In genomic region chr6:45922728-45923351, GRCh38 we compare ENCODE assay signal across 8 cellular contexts.
DNase-seq lines count a peak whose midpoint lies in the region; ATAC-seq, FAIRE-seq and TF ChIP-seq lines count a peak whose summit lies in the region.

No MANE protein-coding gene starts in this region.

- H3K36me3 Mint-ChIP-seq in activated naive CD4-positive, alpha-beta T cell treated with anti-CD3 and anti-CD28 coated beads, Interleukin-2, amount 50 U/mL, for 72 hours = peaks cover 0 to 5% of the 10 kb centered on the region in 2 donors
- H3K36me3 Mint-ChIP-seq in progenitor cell of endocrine pancreas (ENCODE audit: insufficient read depth) = no peaks in the 10 kb centered on the region

- intact Hi-C loops in Right ventricle myocardium inferior (cut with DNase I) = loop anchor here (5.0 to 10.0 kb wide), 4 partner anchors 282 to 1448 kb away; no protein-coding TSS in a partner anchor

- peaks cover 13% of the 10 kb centered on the region for H3K4me1 Mint-ChIP-seq in progenitor cell of endocrine pancreas (ENCODE audit: low read depth)

- peak; percentile 65 for TF ChIP-seq CTCF in progenitor cell of endocrine pancreas (IDR thresholded peaks at IDR 0.05; ENCODE audit: unreplicated experiment)

- DNase-seq in EH (ENCODE audit: low read depth) = peak; percentile 74
- peak; percentile 82 for DNase-seq in RPMI7951 (ENCODE audit: low read depth)
- peak in 1 of 2 donors; percentile 60 for DNase-seq in activated naive CD4-positive, alpha-beta T cell treated with anti-CD3 and anti-CD28 coated beads, Interleukin-2, amount 50 U/mL, for 72 hours (ENCODE audit: low spot score in 2 of 2)
- no peak for DNase-seq in Right ventricle myocardium inferior (ENCODE audit: missing footprints)
- DNase-seq in progenitor cell of endocrine pancreas (ENCODE audit: low spot score, unreplicated experiment) = peak; percentile 28
- DNase-seq in urothelium cell line (ENCODE audit: low spot score) = peak; percentile 78
- DNase-seq in GF-D8 (lab: John Stamatoyannopoulos, UW) = no peak

- ATAC-seq in HG03432 (IDR thresholded peaks at IDR 0.05; ENCODE audit: unreplicated experiment) (peak; percentile 34), Right ventricle myocardium inferior (peak; percentile 81)
- no peak for ATAC-seq in activated naive CD4-positive, alpha-beta T cell treated with anti-CD3 and anti-CD28 coated beads, Interleukin-2, amount 50 U/mL, for 72 hours

- no peak overlapping the region for H3K4me3 Mint-ChIP-seq in progenitor cell of endocrine pancreas (ENCODE audit: low read depth)

- H3K9me3 Mint-ChIP-seq in activated naive CD4-positive, alpha-beta T cell treated with anti-CD3 and anti-CD28 coated beads, Interleukin-2, amount 50 U/mL, for 72 hours = no peaks in the 10 kb centered on the region
- no peaks in the 10 kb centered on the region for H3K9me3 Mint-ChIP-seq in progenitor cell of endocrine pancreas (ENCODE audit: low read depth)

- no peaks in the 10 kb centered on the region for H3K27me3 Mint-ChIP-seq in progenitor cell of endocrine pancreas

- no peak for FAIRE-seq in urothelium cell line (lab: Jason Lieb, UNC)

- peak overlapping the region; percentile 94 to 99 for H3K27ac Mint-ChIP-seq in activated naive CD4-positive, alpha-beta T cell treated with anti-CD3 and anti-CD28 coated beads, Interleukin-2, amount 50 U/mL, for 72 hours
- no peak overlapping the region for H3K27ac Mint-ChIP-seq in progenitor cell of endocrine pancreas

Comparison
In these comparisons a context has a peak if more than half of its experiments do, and no peak if none do; other contexts are left out.
1. DNase-seq: peak in EH (single experiment), RPMI7951 (single experiment), progenitor cell of endocrine pancreas (single experiment) and urothelium cell line (single experiment); none in Right ventricle myocardium inferior (single experiment) and GF-D8 (single experiment).
2. ATAC-seq: peak in HG03432 (single experiment) and Right ventricle myocardium inferior (single experiment); none in activated naive CD4-positive, alpha-beta T cell treated with anti-CD3 and anti-CD28 coated beads, Interleukin-2, amount 50 U/mL, for 72 hours (0 of 2).